Comparison of ENCODE assay signal across 23 cellular contexts in the genomic region with DNA sequence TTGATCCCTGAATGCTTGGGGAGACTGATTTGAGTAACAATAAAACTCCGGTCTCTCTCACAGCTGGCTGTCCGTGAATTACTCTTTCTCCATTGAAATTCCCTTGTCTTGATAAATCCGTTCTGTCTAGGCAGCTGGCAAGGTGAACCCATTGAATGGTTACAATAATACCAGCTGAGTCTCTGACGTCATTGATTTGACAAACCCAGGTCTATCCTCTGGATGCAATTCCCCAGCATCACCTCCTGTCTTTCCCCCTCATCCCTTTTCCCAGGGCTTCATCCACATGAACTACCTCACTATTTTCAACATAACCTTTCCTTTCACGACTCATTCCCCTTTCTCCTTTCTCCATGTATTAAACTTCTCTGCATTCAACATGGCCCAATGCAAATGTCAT.
"Had no signal": no experiment of that assay in that cellular context is flagged by ENCODE, and none has a peak within 500 bp of the region (broad histone marks: within the 10 kb centered on the region; RNA-seq: fewer than 3 reads in every experiment).

No MANE protein-coding gene starts in this region.

- H3K27me3 ChIP-seq: colonic mucosa, esophagus squamous epithelium, gastrocnemius medialis, heart left ventricle, hepatocyte, left lung had no signal

- H3K4me1 ChIP-seq: colonic mucosa, esophagus squamous epithelium, gastrocnemius medialis, heart left ventricle, left lung, lower lobe of right lung had no signal

- H3K4me1 Mint-ChIP-seq: mesothelial cell of epicardium had no signal

- H3K9me3 Mint-ChIP-seq: endodermal cell, mesothelial cell of epicardium had no signal

- H3K4me3 Mint-ChIP-seq: dendritic cell treated with granulocyte-macrophage colony-stimulating factor and Interleukin-4, amounts not matched to agents 40 ng/mL and 50 ng/mL, for 4 days; effector memory CD8-positive, alpha-beta T cell; endodermal cell; mesothelial cell of epicardium had no signal

- H3K27ac ChIP-seq: colonic mucosa, epithelial cell of prostate, esophagus squamous epithelium, gastrocnemius medialis, heart left ventricle, hepatocyte, left lung, lower lobe of right lung had no signal

- DNase-seq: colonic mucosa; cortex of kidney; effector CD8-positive, alpha-beta T cell; effector memory CD8-positive, alpha-beta T cell; endodermal cell; erythroblast; esophagus squamous epithelium; foreskin fibroblast; foreskin melanocyte; gastrocnemius medialis; heart left ventricle; hypothalamus; left cardiac atrium; left lung; left ventricle myocardium superior; lower lobe of right lung; mesenchymal stem cell; mucosa of descending colon had no signal

- H3K36me3 Mint-ChIP-seq: mesothelial cell of epicardium had no signal

- H3K27ac Mint-ChIP-seq: dendritic cell treated with granulocyte-macrophage colony-stimulating factor and Interleukin-4, amounts not matched to agents 40 ng/mL and 50 ng/mL, for 4 days; effector memory CD8-positive, alpha-beta T cell; endodermal cell; mesothelial cell of epicardium had no signal

- H3K9me3 ChIP-seq: colonic mucosa, gastrocnemius medialis, heart left ventricle, left lung, lower lobe of right lung, mucosa of descending colon had no signal

- H3K4me3 ChIP-seq: colonic mucosa, esophagus squamous epithelium, gastrocnemius medialis, heart left ventricle, hepatocyte, left lung, lower lobe of right lung, mucosa of descending colon had no signal

- ATAC-seq: effector memory CD8-positive, alpha-beta T cell; esophagus mucosa; gastrocnemius medialis; heart left ventricle; left cardiac atrium; left lung; left ventricle myocardium superior; lower lobe of right lung; mucosa of descending colon had no signal

- H3K36me3 ChIP-seq: colonic mucosa, esophagus squamous epithelium, gastrocnemius medialis, heart left ventricle, left lung, lower lobe of right lung had no signal

- H3K27me3 Mint-ChIP-seq: dendritic cell treated with granulocyte-macrophage colony-stimulating factor and Interleukin-4, amounts not matched to agents 40 ng/mL and 50 ng/mL, for 4 days had no signal
